Comparison of ENCODE assay signal across 11 cellular contexts in the genomic region with DNA sequence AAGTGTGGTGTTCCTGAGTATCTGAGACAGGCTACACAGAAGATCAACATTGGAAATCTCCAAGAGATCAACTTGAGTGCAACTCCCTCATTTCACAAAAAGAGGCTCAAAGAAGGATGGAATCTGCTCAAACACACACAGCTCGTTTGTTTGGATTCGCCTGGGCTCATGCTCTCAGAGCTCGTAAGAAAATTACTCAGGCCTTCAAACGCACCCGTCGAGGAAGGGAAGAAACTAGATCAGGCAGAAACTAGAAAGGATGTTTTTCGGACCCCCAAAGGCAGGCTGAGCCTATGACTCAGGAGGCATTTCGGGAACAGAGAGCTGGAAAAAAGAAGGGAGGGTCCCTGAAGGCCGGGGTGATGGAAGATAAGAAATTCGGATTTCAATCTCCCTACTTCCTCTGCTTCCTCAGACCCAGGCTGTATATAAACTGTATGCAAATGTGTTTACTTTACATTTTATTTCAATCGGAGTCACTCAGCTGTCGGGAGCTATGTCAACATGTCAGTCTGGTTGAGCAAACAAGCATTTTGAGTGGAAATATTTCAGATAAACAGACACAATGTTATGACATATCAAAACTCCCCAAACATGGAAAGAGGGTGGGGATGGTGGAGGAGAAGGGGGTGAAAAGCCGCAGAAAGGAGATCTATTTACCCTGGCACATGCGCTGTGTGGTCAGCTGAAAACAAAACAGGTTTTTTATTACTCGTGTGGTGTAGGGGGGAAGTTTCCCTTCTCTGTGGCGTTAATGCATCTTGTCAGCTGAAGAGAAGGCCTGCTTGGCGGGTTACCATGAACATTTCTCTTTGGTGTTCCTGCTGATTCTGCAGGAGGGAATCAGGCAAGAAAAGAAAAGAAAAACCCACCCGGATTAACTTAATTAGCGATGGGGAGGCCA.
DNase-seq lines count a peak whose midpoint lies in the region; ATAC-seq and TF ChIP-seq lines count a peak whose summit lies in the region.
"Had no signal": no experiment of that assay in that cellular context is flagged by ENCODE, and none has a peak within 500 bp of the region (broad histone marks: within the 10 kb centered on the region; RNA-seq: fewer than 3 reads in every experiment).

No MANE protein-coding gene starts in this region.

- H3K27ac Mint-ChIP-seq in nephron progenitor cell: peak overlapping the region; percentile 82
- H3K27ac Mint-ChIP-seq: T-cell had no signal

- DNase-seq in DMS153 (lab: John Stamatoyannopoulos, UW): peak; percentile 56
- peak; percentile 30 for DNase-seq in NCI-H2196 (lab: John Stamatoyannopoulos, UW; ENCODE audit: unreplicated experiment)
- DNase-seq in nephron progenitor cell: peak; percentile 22
- no peak for DNase-seq in GM20000 (ENCODE audit: low spot score)
- DNase-seq in NCI-H146 treated with DMSO at 0.1 percent for 48 hours (lab: John Stamatoyannopoulos, UW; ENCODE audit: unreplicated experiment): no peak
- DNase-seq: activated effector memory CD4-positive, alpha-beta T cell treated with Interleukin-2 at 50 U/mL for 16 hours; glutamatergic neuron; T-cell had no signal

- peak overlapping the region; percentile 63 for H3K27ac ChIP-seq in cingulate gyrus (ENCODE audit: low read depth, low read length)

- H3K36me3 Mint-ChIP-seq in nephron progenitor cell (ENCODE audit: low read depth): no peaks in the 10 kb centered on the region
- H3K36me3 Mint-ChIP-seq: T-cell had no signal

- no peaks in the 10 kb centered on the region for H3K9me3 Mint-ChIP-seq in nephron progenitor cell

- peaks cover 71% of the 10 kb centered on the region for H3K4me1 Mint-ChIP-seq in nephron progenitor cell

- ATAC-seq in GM18511 (IDR thresholded peaks at IDR 0.05; ENCODE audit: unreplicated experiment) (no peak), HG02981 (IDR thresholded peaks at IDR 0.05; ENCODE audit: unreplicated experiment) (no peak)
- ATAC-seq: T-cell had no signal

- H3K4me3 Mint-ChIP-seq in nephron progenitor cell: peak overlapping the region; percentile 58
- H3K4me3 Mint-ChIP-seq: T-cell had no signal

- peaks cover 19% of the 10 kb centered on the region for H3K27me3 Mint-ChIP-seq in nephron progenitor cell (ENCODE audit: low read depth, poor library complexity)

- TF ChIP-seq CTCF in nephron progenitor cell (IDR thresholded peaks at IDR 0.05) (no peak), GM20000 (IDR thresholded peaks at IDR 0.05; ENCODE audit: extremely low read depth, missing control alignments) (no peak)

Comparison
In these comparisons a context has a peak if more than half of its experiments do, and no peak if none do; other contexts are left out.
1. DNase-seq: peak in DMS153 (single experiment), NCI-H2196 (single experiment) and nephron progenitor cell (single experiment); none in GM20000 (single experiment) and NCI-H146 treated with DMSO at 0.1 percent for 48 hours (single experiment).